In genomic region chr20:59338444-59338843, GRCh38 we compare ENCODE assay signal across 7 cellular contexts. TPM values are rescaled to one million over a fixed set of nuclear protein-coding genes. Genes with fewer than 3 reads are reported as not detected.
"Had no signal": no experiment of that assay in that cellular context is flagged by ENCODE, and none has a peak within 500 bp of the region (broad histone marks: within the 10 kb centered on the region; RNA-seq: fewer than 3 reads in every experiment).

No MANE protein-coding gene starts in this region.

RNA-seq across cellular contexts. Expression of gene EDN3, which starts 38.0 kb away (rescaled TPM):
- total RNA-seq: GM23248, H4, H7, HepG2, HFFc6, HT1080 had no signal
- polyA plus RNA-seq: GM23248, HepG2, IgD-negative memory B cell had no signal
